Comparison of ENCODE assay signal across 19 cellular contexts in the genomic region with DNA sequence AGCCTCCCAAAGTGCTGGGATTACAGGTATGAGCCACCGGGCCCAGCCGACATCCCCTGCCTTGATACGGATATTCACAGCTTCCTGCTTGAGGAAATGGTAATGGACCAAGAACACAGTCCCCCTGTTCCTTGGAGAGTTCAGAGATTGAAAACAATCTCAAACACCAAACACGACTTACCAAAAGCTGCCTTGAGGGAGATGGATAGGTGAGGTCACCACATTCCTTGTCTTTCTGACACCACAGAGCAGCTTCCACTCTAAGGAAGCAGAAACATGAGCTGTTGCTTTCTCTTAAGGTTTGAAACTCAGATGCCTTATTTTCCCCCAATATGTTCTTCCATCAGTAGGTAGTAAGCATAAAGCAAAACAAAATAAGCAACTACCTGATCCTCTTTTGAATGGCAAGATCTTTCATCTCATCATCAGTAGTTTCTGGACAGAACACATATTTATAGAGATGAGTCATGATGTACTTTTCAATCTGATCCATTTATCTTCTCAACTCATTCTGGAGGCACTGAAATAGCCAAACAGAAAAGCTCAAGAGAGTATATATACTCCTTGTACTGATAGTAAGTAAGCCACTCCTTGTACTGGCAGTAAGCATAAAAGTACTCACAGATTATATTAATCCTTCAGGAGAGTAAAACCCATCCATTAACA.
DNase-seq lines count a peak whose midpoint lies in the region; ATAC-seq, FAIRE-seq and TF ChIP-seq lines count a peak whose summit lies in the region.
"Had no signal": no experiment of that assay in that cellular context is flagged by ENCODE, and none has a peak within 500 bp of the region (broad histone marks: within the 10 kb centered on the region; RNA-seq: fewer than 3 reads in every experiment).

No MANE protein-coding gene starts in this region.

- H3K4me1 ChIP-seq in K562 (replicated peaks in 1 of 2; ENCODE audit: control insufficient read depth in 2 of 2, insufficient read depth in 2 of 2, low read length in 2 of 2) (no peaks in the 10 kb centered on the region; a peak in 1 of 5 replicates), mesenchymal stem cell (ENCODE audit: control insufficient read depth, insufficient read depth, low read depth, low read length) (peaks cover 3% of the 10 kb centered on the region)
- H3K4me1 ChIP-seq: SJSA1 had no signal

- H3K9ac ChIP-seq in K562 (ENCODE audit: insufficient read depth in 1 of 2, low read depth in 2 of 2, low read length in 2 of 2) = no peak overlapping the region
- H3K9ac ChIP-seq in mesenchymal stem cell (ENCODE audit: low read length) = no peak overlapping the region
- H3K9ac ChIP-seq: BLaER1 had no signal

- BruUV-seq in K562 (replicated peaks; lab: Mats Ljungman, UMichigan) = no TSS peak

- no peak for TF ChIP-seq CTCF in K562 (IDR thresholded peaks at IDR 0.05 in 2 of 3, conservative IDR thresholded peaks at IDR 0.05 in 1 of 3; ENCODE audit: insufficient read depth in 2 of 3, low read depth in 1 of 3, low read length in 3 of 3)

- H3K4me2 ChIP-seq in K562 (ENCODE audit: insufficient read depth, low read length) (no peak overlapping the region), mesenchymal stem cell (ENCODE audit: low read length, poor library complexity, severe bottlenecking) (no peak overlapping the region)
- H3K4me2 ChIP-seq: BLaER1 had no signal

- in situ Hi-C loops in K562 (cut with MboI) = loop anchor here (10.0 kb wide), 1 partner anchor 1135 kb away; no protein-coding TSS in a partner anchor

- H2BK12ac ChIP-seq in mesenchymal stem cell (ENCODE audit: low read length in 2 of 2) = no peak overlapping the region

- H2BK120ac ChIP-seq in mesenchymal stem cell (ENCODE audit: low read depth, low read length) = no peak overlapping the region

- no peak for TF ChIP-seq RAD21 in K562 (CRISPR knock-in tag; conservative IDR thresholded peaks at IDR 0.05 in 1 of 2, IDR thresholded peaks at IDR 0.05 in 1 of 2)

- H4K91ac ChIP-seq in mesenchymal stem cell (ENCODE audit: low read length) = no peak overlapping the region

- H3K4me3 ChIP-seq in K562 = no peak overlapping the region
- no peak overlapping the region for H3K4me3 ChIP-seq in mesenchymal stem cell (ENCODE audit: insufficient read depth in 1 of 2, low read depth in 1 of 2, low read length in 2 of 2)
- H3K4me3 ChIP-seq: BLaER1, SJSA1 had no signal

- TF ChIP-seq POLR2A in K562 (conservative IDR thresholded peaks at IDR 0.05) = no peak

- H2BK5ac ChIP-seq in mesenchymal stem cell (ENCODE audit: low read depth, low read length, poor library complexity, severe bottlenecking) = no peak overlapping the region

- POLR2A ChIA-PET in K562 (lab: Yijun Ruan, JAX) = interaction anchor here (0.6 to 1.8 kb wide), 2 partner anchors 10 to 320 kb away, joined by 3 to 7 read pairs; no protein-coding TSS in a partner anchor

- 86% methylated on average over 4 of the region's 4 CpGs for WGBS in K562 (ENCODE audit: insufficient coverage, low coverage, missing lambda C conversion rate)
- 79% methylated on average over 4 of the region's 4 CpGs for WGBS in mesenchymal stem cell

- H4K20me1 ChIP-seq in K562 (replicated peaks; ENCODE audit: control insufficient read depth, insufficient read depth, low read length) = no peaks in the 10 kb centered on the region
- H4K20me1 ChIP-seq: BLaER1 had no signal

- no peaks in the 10 kb centered on the region for H3K27me3 ChIP-seq in K562 (ENCODE audit: control insufficient read depth in 2 of 2, insufficient read depth in 2 of 2, low read length in 2 of 2)
- H3K27me3 ChIP-seq in mesenchymal stem cell (ENCODE audit: control insufficient read depth in 1 of 2, insufficient read depth in 1 of 2, low read length in 2 of 2) = no peaks in the 10 kb centered on the region
- H3K27me3 ChIP-seq: BLaER1, SJSA1 had no signal

- ATAC-seq in K562 (no peak), HG03175 (IDR thresholded peaks at IDR 0.05; ENCODE audit: unreplicated experiment) (no peak), HG03342 (IDR thresholded peaks at IDR 0.05; ENCODE audit: unreplicated experiment) (no peak)

- H3K14ac ChIP-seq in mesenchymal stem cell (ENCODE audit: low read length in 2 of 2) = no peak overlapping the region

- H3K36me3 ChIP-seq in K562 (ENCODE audit: control insufficient read depth, insufficient read depth, low read length) (peaks cover 11% of the 10 kb centered on the region; the same call in 2 of the 3 replicates), mesenchymal stem cell (ENCODE audit: control insufficient read depth in 1 of 2, insufficient read depth in 2 of 2, low read depth in 1 of 2, low read length in 2 of 2) (peaks cover 7 to 14% of the 10 kb centered on the region in 2 experiments)
- H3K36me3 ChIP-seq: BLaER1, SJSA1 had no signal

- intact Hi-C loops in K562 (cut with micrococcal nuclease) = no loop called here

- TF ChIP-seq EP300 in K562 (IDR thresholded peaks at IDR 0.05; ENCODE audit: low read length) = no peak

- CTCF ChIA-PET in K562 (lab: Yijun Ruan, JAX; ENCODE audit: low intra/inter-chr PET ratio) = no interaction called here

- no peaks in the 10 kb centered on the region for H3K9me3 ChIP-seq in K562 (replicated peaks; ENCODE audit: control insufficient read depth, insufficient read depth, low read depth, low read length)
- no peaks in the 10 kb centered on the region for H3K9me3 ChIP-seq in mesenchymal stem cell (ENCODE audit: control insufficient read depth, low read length)
- H3K9me3 ChIP-seq: BLaER1, SJSA1 had no signal

- no peaks in the 10 kb centered on the region for H3K79me2 ChIP-seq in K562 (ENCODE audit: control insufficient read depth, insufficient read depth, low read length)

- H3K27ac ChIP-seq in K562 (ENCODE audit: extremely low read depth, low read depth, low read length) (no peak overlapping the region), mesenchymal stem cell (ENCODE audit: low read length, poor library complexity, severe bottlenecking) (no peak overlapping the region)
- H3K27ac ChIP-seq: BLaER1, SJSA1 had no signal

- H3K9me1 ChIP-seq in K562 (ENCODE audit: control insufficient read depth, insufficient read depth, low read length) = no peaks in the 10 kb centered on the region

- H3K18ac ChIP-seq in mesenchymal stem cell (ENCODE audit: low read depth in 1 of 2, low read length in 2 of 2) = no peak overlapping the region

- H4K8ac ChIP-seq in mesenchymal stem cell (ENCODE audit: low read length) = no peak overlapping the region

- no peak overlapping the region for H3K4ac ChIP-seq in mesenchymal stem cell (ENCODE audit: low read depth in 1 of 2, low read length in 2 of 2)

- FAIRE-seq in K562 (lab: Jason Lieb, UNC) = no peak
- FAIRE-seq: GM19239, H1, HTR-8/SVneo had no signal

- H2AFZ ChIP-seq in K562 (ENCODE audit: low read depth, low read length) (no peak overlapping the region), mesenchymal stem cell (ENCODE audit: low read depth, low read length) (no peak overlapping the region)

- no peaks in the 10 kb centered on the region for H3K79me1 ChIP-seq in mesenchymal stem cell (replicated peaks; ENCODE audit: low read length, poor library complexity, severe bottlenecking)

- DNase-seq in DMS53 (lab: John Stamatoyannopoulos, UW) (peak; percentile 27), LHCN-M2 (ENCODE audit: low read depth) (peak; percentile 24), K562 (ENCODE audit: extremely low read depth in 1 of 4, low spot score in 3 of 4) (no peak), mesenchymal stem cell (peak; percentile 28), hepatic stellate cell (ENCODE audit: low spot score) (no peak)
- DNase-seq in activated effector memory CD4-positive, alpha-beta T cell treated with Interleukin-2 at 50 U/mL for 16 hours = no peak
- DNase-seq: CD8-positive, alpha-beta memory T cell; NCI-H1436; NCI-H2029 treated with DMSO at 0.1 percent for 48 hours; NCI-H2171 treated with DMSO at 0.1 percent for 48 hours; NCI-H446 treated with DMSO at 0.1 percent for 48 hours; OCI-M1 had no signal

- no peak overlapping the region for H2AK5ac ChIP-seq in mesenchymal stem cell (ENCODE audit: low read length, severe bottlenecking)

- no peak overlapping the region for H2BK15ac ChIP-seq in mesenchymal stem cell (ENCODE audit: low read depth, poor library complexity, severe bottlenecking)

- no peak overlapping the region for H3K23ac ChIP-seq in mesenchymal stem cell (ENCODE audit: low read length in 2 of 2)

TF ChIP-seq in K562, 482 proteins besides CTCF, POLR2A, EP300 and RAD21 (continues in another document):
- no peak for TF ChIP-seq ZSCAN32 (CRISPR knock-in tag; IDR thresholded peaks at IDR 0.05)
- TF ChIP-seq ZNF707 (CRISPR knock-in tag; conservative IDR thresholded peaks at IDR 0.05) = no peak
- no peak for TF ChIP-seq EP400 (IDR thresholded peaks at IDR 0.05)

Comparison
In these comparisons a context has a peak if more than half of its experiments do, and no peak if none do; other contexts are left out.
1. DNase-seq: peak in DMS53 (single experiment), LHCN-M2 (single experiment) and mesenchymal stem cell (single experiment); none in K562 (0 of 4), activated effector memory CD4-positive, alpha-beta T cell treated with Interleukin-2 at 50 U/mL for 16 hours (single experiment) and hepatic stellate cell (single experiment).